In the genomic region with DNA sequence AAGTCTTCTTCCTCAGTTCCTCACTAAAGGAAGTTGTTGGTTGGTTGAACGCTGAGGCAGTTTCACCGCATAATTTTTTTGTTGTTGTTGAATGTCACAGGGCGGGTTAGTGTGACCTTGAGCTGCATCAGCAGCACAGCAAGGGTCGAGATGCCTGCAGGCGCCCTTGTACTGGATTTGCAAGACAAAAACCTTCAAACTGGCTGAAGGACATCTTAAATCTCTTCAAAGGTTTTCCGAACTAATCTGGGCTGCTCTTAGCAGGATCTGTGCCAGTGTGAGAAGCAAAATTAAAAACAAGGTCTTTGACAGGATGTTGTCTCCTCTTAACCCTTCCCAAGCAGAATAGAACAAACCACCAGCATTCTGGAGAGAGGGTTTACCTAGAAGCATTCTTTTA, we compare ENCODE assay signal across 9 cellular contexts. TPM values are rescaled to one million over a fixed set of nuclear protein-coding genes. Genes with fewer than 3 reads are reported as not detected.
DNase-seq lines count a peak whose midpoint lies in the region; ATAC-seq and TF ChIP-seq lines count a peak whose summit lies in the region.
"Had no signal": no experiment of that assay in that cellular context is flagged by ENCODE, and none has a peak within 500 bp of the region (broad histone marks: within the 10 kb centered on the region; RNA-seq: fewer than 3 reads in every experiment).

No MANE protein-coding gene starts in this region.

- H3K27ac ChIP-seq in vagina = peak overlapping the region; percentile 27
- H3K27ac ChIP-seq: coronary artery had no signal

- peak; percentile 20 for ATAC-seq in Right ventricle myocardium inferior
- no peak for ATAC-seq in GM18868 (IDR thresholded peaks at IDR 0.05; ENCODE audit: unreplicated experiment)

- H3K27me3 ChIP-seq in vagina (no peaks in the 10 kb centered on the region), MG63 (no peaks in the 10 kb centered on the region)

- intact Hi-C loops in Right ventricle myocardium inferior (cut with DNase I) (no loop called here), cardiac septum (cut with DNase I) (no loop called here), vagina (cut with DNase I) (no loop called here)

- H3K4me3 ChIP-seq in vagina = peak overlapping the region; percentile 2 to 19
- H3K4me3 ChIP-seq in MG63 = no peak overlapping the region
- H3K4me3 ChIP-seq: coronary artery had no signal

- no peak for DNase-seq in Right ventricle myocardium inferior (ENCODE audit: missing footprints)
- DNase-seq in cardiac septum (ENCODE audit: low spot score) = no peak
- DNase-seq in cerebellar cortex (ENCODE audit: low spot score) = peak; percentile 72
- DNase-seq in medulla oblongata (ENCODE audit: extremely low spot score) = peak; percentile 39
- DNase-seq in vagina (ENCODE audit: extremely low spot score in 2 of 2) = no peak
- DNase-seq in hippocampal formation (lab: John Stamatoyannopoulos, UW) = no peak
- DNase-seq in MG63 = no peak

- H3K9me3 ChIP-seq in vagina (no peaks in the 10 kb centered on the region), MG63 (no peaks in the 10 kb centered on the region)

- TF ChIP-seq POLR2A in vagina (IDR thresholded peaks at IDR 0.05) = no peak

- peaks cover 92% of the 10 kb centered on the region for H3K4me1 ChIP-seq in vagina

- TF ChIP-seq CTCF in vagina (IDR thresholded peaks at IDR 0.05) = no peak

- H3K36me3 ChIP-seq in vagina (no peaks in the 10 kb centered on the region), MG63 (no peaks in the 10 kb centered on the region; the same call in 1 of the 2 replicates)

RNA-seq across cellular contexts. Expression of a gene that starts 59.4 kb away (rescaled TPM):
- total RNA-seq in Right ventricle myocardium inferior (16.0 TPM), cardiac septum (16.7 TPM), vagina (30.9 TPM)
- total RNA-seq in MG63 (2014; rRNA removed; shearing (Covaris generic); ENCODE audit: low replicate concordance) = 6.8 and 11.3 TPM in 2 replicates

Comparison
In these comparisons a context has a peak if more than half of its experiments do, and no peak if none do; other contexts are left out.
1. DNase-seq: peak in cerebellar cortex (single experiment) and medulla oblongata (single experiment); none in Right ventricle myocardium inferior (single experiment), cardiac septum (single experiment), vagina (0 of 2), hippocampal formation (0 of 2) and MG63 (single experiment).